In the genomic region with DNA sequence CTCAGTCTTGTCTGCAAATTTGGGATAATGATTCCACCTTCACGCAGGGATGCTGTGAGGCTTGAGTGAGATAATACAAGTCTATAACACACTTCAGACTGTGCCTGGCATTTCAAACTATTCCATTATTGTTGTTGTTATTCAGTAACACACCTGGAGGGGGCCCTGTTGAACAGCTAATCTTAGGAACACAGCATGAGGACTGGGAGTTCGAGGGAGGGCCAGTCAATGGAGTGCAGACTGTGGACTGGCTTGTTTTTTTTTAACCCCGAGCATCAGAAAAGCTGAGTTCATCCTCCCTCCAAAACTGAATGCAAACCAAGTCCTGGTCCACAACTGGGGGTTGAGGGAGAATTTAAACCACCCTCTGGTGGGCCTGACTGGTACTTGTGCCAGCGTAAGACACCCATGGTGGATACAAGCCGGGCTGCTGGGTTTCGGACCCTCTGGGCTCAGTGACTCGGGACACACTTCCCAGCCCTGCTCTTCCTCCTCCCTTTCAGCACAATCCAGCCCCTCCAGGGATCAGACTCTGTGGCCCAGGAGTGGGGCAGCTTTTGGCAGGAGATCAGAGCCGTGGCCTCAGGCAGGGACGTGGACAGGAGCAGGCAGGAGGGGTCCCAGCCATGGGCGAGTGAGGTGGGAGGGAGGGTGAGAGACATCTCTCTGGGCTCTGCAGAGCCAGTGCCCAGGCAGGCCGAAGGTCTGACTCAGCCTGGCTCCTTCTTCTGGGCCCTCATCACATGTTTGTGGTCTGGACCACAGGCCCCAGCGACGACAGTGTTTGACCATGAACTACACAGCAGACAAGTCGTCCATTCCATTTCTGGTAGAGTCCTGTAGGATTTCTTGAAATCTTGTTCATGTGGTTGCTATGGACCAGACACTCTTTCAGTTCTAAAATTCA, we compare ENCODE assay signal across 12 cellular contexts.
DNase-seq lines count a peak whose midpoint lies in the region; ATAC-seq and TF ChIP-seq lines count a peak whose summit lies in the region.
"Had no signal": no experiment of that assay in that cellular context is flagged by ENCODE, and none has a peak within 500 bp of the region (broad histone marks: within the 10 kb centered on the region; RNA-seq: fewer than 3 reads in every experiment).

No MANE protein-coding gene starts in this region.

- H3K9me3 ChIP-seq in OCI-LY1 (ENCODE audit: low read length) = no peaks in the 10 kb centered on the region
- H3K9me3 ChIP-seq: transverse colon had no signal

- no peaks in the 10 kb centered on the region for H3K79me2 ChIP-seq in OCI-LY1 (ENCODE audit: insufficient read depth, low read length)

- no peak overlapping the region for H2AFZ ChIP-seq in OCI-LY1 (ENCODE audit: low read length)

- H3K9ac ChIP-seq in OCI-LY1 (ENCODE audit: low read length) = no peak overlapping the region

- no peak overlapping the region for H3K4me3 ChIP-seq in OCI-LY1 (ENCODE audit: low read depth, low read length, poor library complexity, severe bottlenecking)
- H3K4me3 ChIP-seq: transverse colon had no signal

- no peaks in the 10 kb centered on the region; the same call in 1 of the 2 replicates for H3K27me3 ChIP-seq in OCI-LY1 (ENCODE audit: insufficient read depth, low read length)

- H3K9me2 ChIP-seq in OCI-LY1 (ENCODE audit: low read depth, low read length) = no peaks in the 10 kb centered on the region

- no peaks in the 10 kb centered on the region for H3K4me1 ChIP-seq in OCI-LY1 (ENCODE audit: insufficient read depth, low read length, severe bottlenecking)
- H3K4me1 ChIP-seq: transverse colon had no signal

- TF ChIP-seq CTCF in OCI-LY1 (IDR thresholded peaks at IDR 0.05; ENCODE audit: low read length) = peak; percentile 23; the same call in 1 of the 2 replicates

- H3K27ac ChIP-seq in OCI-LY1 (ENCODE audit: low read depth, low read length, poor library complexity, severe bottlenecking) = no peak overlapping the region
- H3K27ac ChIP-seq: transverse colon had no signal

- no peaks in the 10 kb centered on the region for H4K20me1 ChIP-seq in OCI-LY1 (ENCODE audit: insufficient read depth, low read length)

- no peaks in the 10 kb centered on the region for H3F3A ChIP-seq in OCI-LY1 (ENCODE audit: insufficient read depth, low read length)

- DNase-seq in NCI-H2029 treated with DMSO at 0.1 percent for 48 hours (lab: John Stamatoyannopoulos, UW) (peak; percentile 45), NCI-H2029 (lab: John Stamatoyannopoulos, UW) (no peak), epidermal melanocyte (ENCODE audit: insufficient read length, low spot score) (peak; percentile 65), smooth muscle cell of the brain vasculature (ENCODE audit: low read depth, low spot score) (peak; percentile 40), GM19240 (ENCODE audit: insufficient read length, low spot score) (no peak), midbrain (lab: John Stamatoyannopoulos, UW) (no peak)
- DNase-seq: activated naive CD4-positive, alpha-beta T cell treated with Interleukin-2 at 50 U/mL for 16 hours; small intestine; T-helper 1 cell; transverse colon had no signal

- no peak for ATAC-seq in GM21786 (IDR thresholded peaks at IDR 0.05; ENCODE audit: unreplicated experiment)

- H3K4me2 ChIP-seq in OCI-LY1 (ENCODE audit: low read length) = no peak overlapping the region

- no peaks in the 10 kb centered on the region for H3K36me3 ChIP-seq in OCI-LY1 (ENCODE audit: insufficient read depth, low read length)
- H3K36me3 ChIP-seq: transverse colon had no signal

Comparison
In these comparisons a context has a peak if more than half of its experiments do, and no peak if none do; other contexts are left out.
1. DNase-seq: peak in NCI-H2029 treated with DMSO at 0.1 percent for 48 hours (single experiment), epidermal melanocyte (single experiment) and smooth muscle cell of the brain vasculature (single experiment); none in NCI-H2029 (single experiment), GM19240 (single experiment) and midbrain (single experiment).